ENCODE assay signal across 1 cellular context in the genomic region with DNA sequence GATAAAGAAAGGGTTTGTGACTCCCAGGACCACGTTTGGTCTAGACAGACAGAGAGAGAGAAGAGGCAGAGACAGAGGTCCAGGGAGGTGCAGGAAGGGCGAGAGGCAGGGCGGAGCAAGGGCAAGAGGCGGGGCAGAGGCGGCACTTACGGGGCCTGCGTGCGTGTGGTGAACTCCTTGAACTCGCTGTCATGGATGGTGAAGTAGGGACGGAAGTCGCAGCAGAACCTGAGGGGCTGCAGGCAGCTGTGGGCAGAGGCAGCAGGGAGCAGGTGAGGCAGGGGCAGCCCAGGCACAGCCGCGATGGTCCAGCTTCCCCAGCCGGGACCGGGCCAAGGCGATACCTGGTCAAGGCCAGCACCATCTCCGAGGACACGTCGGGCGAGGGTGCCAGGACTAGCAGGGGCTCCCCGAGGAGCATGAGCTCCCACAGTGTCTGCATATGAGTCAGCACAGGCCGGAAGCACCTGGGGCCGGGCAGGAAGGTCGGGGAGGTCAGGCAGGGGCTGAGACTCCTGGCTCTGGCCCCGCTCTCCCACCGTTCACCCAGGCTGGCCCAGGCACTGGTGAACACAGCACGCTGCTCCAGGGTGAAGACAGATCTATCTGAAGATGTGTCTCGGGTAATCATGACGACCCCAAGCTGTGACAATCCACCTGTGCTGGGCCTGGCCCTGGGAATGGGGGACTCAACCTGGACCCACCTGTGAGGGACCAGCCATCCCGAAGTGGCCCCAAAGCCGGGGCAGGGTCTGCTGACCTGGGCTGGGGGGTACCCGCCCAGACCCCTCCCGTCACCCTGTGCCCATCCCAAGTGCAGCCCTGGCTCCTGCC.
TF ChIP-seq lines count a peak whose summit lies in the region.

No MANE protein-coding gene starts in this region.

TF ChIP-seq in HepG2, 621 proteins besides CTCF, POLR2A, EP300 and RAD21 (continued from another document and continues in another):
- TF ChIP-seq, protein P1, sequence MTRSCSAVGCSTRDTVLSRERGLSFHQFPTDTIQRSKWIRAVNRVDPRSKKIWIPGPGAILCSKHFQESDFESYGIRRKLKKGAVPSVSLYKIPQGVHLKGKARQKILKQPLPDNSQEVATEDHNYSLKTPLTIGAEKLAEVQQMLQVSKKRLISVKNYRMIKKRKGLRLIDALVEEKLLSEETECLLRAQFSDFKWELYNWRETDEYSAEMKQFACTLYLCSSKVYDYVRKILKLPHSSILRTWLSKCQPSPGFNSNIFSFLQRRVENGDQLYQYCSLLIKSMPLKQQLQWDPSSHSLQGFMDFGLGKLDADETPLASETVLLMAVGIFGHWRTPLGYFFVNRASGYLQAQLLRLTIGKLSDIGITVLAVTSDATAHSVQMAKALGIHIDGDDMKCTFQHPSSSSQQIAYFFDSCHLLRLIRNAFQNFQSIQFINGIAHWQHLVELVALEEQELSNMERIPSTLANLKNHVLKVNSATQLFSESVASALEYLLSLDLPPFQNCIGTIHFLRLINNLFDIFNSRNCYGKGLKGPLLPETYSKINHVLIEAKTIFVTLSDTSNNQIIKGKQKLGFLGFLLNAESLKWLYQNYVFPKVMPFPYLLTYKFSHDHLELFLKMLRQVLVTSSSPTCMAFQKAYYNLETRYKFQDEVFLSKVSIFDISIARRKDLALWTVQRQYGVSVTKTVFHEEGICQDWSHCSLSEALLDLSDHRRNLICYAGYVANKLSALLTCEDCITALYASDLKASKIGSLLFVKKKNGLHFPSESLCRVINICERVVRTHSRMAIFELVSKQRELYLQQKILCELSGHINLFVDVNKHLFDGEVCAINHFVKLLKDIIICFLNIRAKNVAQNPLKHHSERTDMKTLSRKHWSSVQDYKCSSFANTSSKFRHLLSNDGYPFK (CRISPR knock-in tag; IDR thresholded peaks at IDR 0.05; ENCODE audit: borderline replicate concordance) = no peak
- TF ChIP-seq, protein P2, sequence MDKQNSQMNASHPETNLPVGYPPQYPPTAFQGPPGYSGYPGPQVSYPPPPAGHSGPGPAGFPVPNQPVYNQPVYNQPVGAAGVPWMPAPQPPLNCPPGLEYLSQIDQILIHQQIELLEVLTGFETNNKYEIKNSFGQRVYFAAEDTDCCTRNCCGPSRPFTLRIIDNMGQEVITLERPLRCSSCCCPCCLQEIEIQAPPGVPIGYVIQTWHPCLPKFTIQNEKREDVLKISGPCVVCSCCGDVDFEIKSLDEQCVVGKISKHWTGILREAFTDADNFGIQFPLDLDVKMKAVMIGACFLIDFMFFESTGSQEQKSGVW (CRISPR knock-in tag; IDR thresholded peaks at IDR 0.05; ENCODE audit: borderline replicate concordance) = no peak
- TF ChIP-seq ZNF280B (CRISPR knock-in tag; IDR thresholded peaks at IDR 0.05; ENCODE audit: borderline replicate concordance) (no peak; the same call in 1 of the 2 replicates), KLF15 (CRISPR knock-in tag; IDR thresholded peaks at IDR 0.05; ENCODE audit: borderline replicate concordance) (no peak), RFX1 (IDR thresholded peaks at IDR 0.05) (no peak), FOXJ3 (CRISPR knock-in tag; IDR thresholded peaks at IDR 0.05; ENCODE audit: borderline replicate concordance) (no peak), HMG20A (CRISPR knock-in tag; IDR thresholded peaks at IDR 0.05; ENCODE audit: borderline replicate concordance) (no peak), BCL3 (CRISPR knock-in tag; IDR thresholded peaks at IDR 0.05) (no peak), ZNF124 (CRISPR knock-in tag; IDR thresholded peaks at IDR 0.05) (no peak), THAP11 (CRISPR knock-in tag; IDR thresholded peaks at IDR 0.05) (no peak; the same call in 1 of the 2 replicates), HNRNPLL (IDR thresholded peaks at IDR 0.05; ENCODE audit: low read depth, low read length, poor library complexity, severe bottlenecking) (peak; percentile 44), YEATS4 (CRISPR knock-in tag; IDR thresholded peaks at IDR 0.05; ENCODE audit: borderline replicate concordance) (no peak), SOX13 (IDR thresholded peaks at IDR 0.05) (no peak), SOX13 (CRISPR knock-in tag; conservative IDR thresholded peaks at IDR 0.05 in 1 of 2, IDR thresholded peaks at IDR 0.05 in 1 of 2) (no peak), IRF9 (CRISPR knock-in tag; IDR thresholded peaks at IDR 0.05; ENCODE audit: borderline replicate concordance) (peak; percentile 66; the same call in 1 of the 2 replicates), ETV6 (CRISPR knock-in tag; conservative IDR thresholded peaks at IDR 0.05) (no peak), TCF7 (IDR thresholded peaks at IDR 0.05; ENCODE audit: low read depth) (no peak), NFE2L1 (CRISPR knock-in tag; IDR thresholded peaks at IDR 0.05; ENCODE audit: borderline replicate concordance) (no peak), GLMP (CRISPR knock-in tag; IDR thresholded peaks at IDR 0.05; ENCODE audit: borderline replicate concordance) (no peak), ZNF34 (CRISPR knock-in tag; IDR thresholded peaks at IDR 0.05; ENCODE audit: borderline replicate concordance) (no peak), PCBP1 (IDR thresholded peaks at IDR 0.05; ENCODE audit: borderline replicate concordance, low read depth, low read length) (no peak), ONECUT2 (CRISPR knock-in tag; IDR thresholded peaks at IDR 0.05) (no peak), HES4 (CRISPR knock-in tag; IDR thresholded peaks at IDR 0.05; ENCODE audit: borderline replicate concordance) (no peak), ZNF570 (CRISPR knock-in tag; IDR thresholded peaks at IDR 0.05; ENCODE audit: borderline replicate concordance) (no peak), ZNF646 (CRISPR knock-in tag; IDR thresholded peaks at IDR 0.05) (no peak), ZNF10 (CRISPR knock-in tag; IDR thresholded peaks at IDR 0.05; ENCODE audit: borderline replicate concordance, low read depth) (no peak), ZNF772 (CRISPR knock-in tag; IDR thresholded peaks at IDR 0.05) (no peak), KDM2A (CRISPR knock-in tag; IDR thresholded peaks at IDR 0.05; ENCODE audit: borderline replicate concordance, low read depth) (0 out of 2 replicates have a peak, but pooled peaks have one; percentile 21), ZBTB8A (CRISPR knock-in tag; IDR thresholded peaks at IDR 0.05; ENCODE audit: borderline replicate concordance, low read depth) (no peak), HMGA1 (CRISPR knock-in tag; conservative IDR thresholded peaks at IDR 0.05) (no peak)
- TF ChIP-seq, protein P3, sequence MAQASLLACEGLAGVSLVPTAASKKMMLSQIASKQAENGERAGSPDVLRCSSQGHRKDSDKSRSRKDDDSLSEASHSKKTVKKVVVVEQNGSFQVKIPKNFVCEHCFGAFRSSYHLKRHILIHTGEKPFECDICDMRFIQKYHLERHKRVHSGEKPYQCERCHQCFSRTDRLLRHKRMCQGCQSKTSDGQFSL (CRISPR knock-in tag; IDR thresholded peaks at IDR 0.05) = no peak
- TF ChIP-seq, protein P4, sequence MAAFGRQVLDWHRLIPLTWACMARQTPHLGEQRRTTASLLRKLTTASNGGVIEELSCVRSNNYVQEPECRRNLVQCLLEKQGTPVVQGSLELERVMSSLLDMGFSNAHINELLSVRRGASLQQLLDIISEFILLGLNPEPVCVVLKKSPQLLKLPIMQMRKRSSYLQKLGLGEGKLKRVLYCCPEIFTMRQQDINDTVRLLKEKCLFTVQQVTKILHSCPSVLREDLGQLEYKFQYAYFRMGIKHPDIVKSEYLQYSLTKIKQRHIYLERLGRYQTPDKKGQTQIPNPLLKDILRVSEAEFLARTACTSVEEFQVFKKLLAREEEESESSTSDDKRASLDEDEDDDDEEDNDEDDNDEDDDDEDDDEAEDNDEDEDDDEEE (CRISPR knock-in tag; IDR thresholded peaks at IDR 0.05) = no peak
- TF ChIP-seq, protein P5, sequence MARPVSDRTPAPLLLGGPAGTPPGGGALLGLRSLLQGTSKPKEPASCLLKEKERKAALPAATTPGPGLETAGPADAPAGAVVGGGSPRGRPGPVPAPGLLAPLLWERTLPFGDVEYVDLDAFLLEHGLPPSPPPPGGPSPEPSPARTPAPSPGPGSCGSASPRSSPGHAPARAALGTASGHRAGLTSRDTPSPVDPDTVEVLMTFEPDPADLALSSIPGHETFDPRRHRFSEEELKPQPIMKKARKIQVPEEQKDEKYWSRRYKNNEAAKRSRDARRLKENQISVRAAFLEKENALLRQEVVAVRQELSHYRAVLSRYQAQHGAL (CRISPR knock-in tag; IDR thresholded peaks at IDR 0.05; ENCODE audit: not compliant biosample characterization) = no peak
- TF ChIP-seq, protein P6, sequence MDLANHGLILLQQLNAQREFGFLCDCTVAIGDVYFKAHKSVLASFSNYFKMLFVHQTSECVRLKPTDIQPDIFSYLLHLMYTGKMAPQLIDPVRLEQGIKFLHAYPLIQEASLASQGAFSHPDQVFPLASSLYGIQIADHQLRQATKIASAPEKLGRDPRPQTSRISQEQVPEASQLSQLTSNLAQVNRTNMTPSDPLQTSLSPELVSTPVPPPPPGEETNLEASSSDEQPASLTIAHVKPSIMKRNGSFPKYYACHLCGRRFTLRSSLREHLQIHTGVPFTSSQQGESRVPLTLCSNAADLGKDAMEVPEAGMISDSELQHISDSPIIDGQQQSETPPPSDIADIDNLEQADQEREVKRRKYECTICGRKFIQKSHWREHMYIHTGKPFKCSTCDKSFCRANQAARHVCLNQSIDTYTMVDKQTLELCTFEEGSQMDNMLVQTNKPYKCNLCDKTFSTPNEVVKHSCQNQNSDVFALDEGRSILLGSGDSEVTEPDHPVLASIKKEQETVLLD (CRISPR knock-in tag; IDR thresholded peaks at IDR 0.05; ENCODE audit: low read depth) = no peak
